ENCODE assay signal across 25 cellular contexts in genomic region chr14:72501439-72501838, GRCh38.
"Had no signal": no experiment of that assay in that cellular context is flagged by ENCODE, and none has a peak within 500 bp of the region (broad histone marks: within the 10 kb centered on the region; RNA-seq: fewer than 3 reads in every experiment).

No MANE protein-coding gene starts in this region.

- H2AFZ ChIP-seq: neural progenitor cell, parathyroid adenoma had no signal

- H3K27ac ChIP-seq: neural progenitor cell, ovary, parathyroid adenoma, psoas muscle, skin epidermis, spleen, stomach, thoracic aorta, transverse colon, upper lobe of right lung, vagina had no signal

- DNase-seq: naive thymus-derived CD4-positive, alpha-beta T cell; natural killer cell; occipital lobe; ovary; posterior cingulate gyrus; psoas muscle; right cardiac atrium; spleen; stimulated activated CD4-positive, alpha-beta T cell treated with anti-CD3 and anti-CD28 coated beads, Interleukin-12 subunit alpha, Interleukin-12 subunit beta, amount 100 ng/mL, for 4 hours; stimulated activated CD4-positive, alpha-beta T cell treated with anti-CD3 and anti-CD28 coated beads, Interleukin-1b, Interleukin-23, amount 100 ng/mL, for 48 hours; stimulated activated CD4-positive, alpha-beta T cell treated with anti-CD3 and anti-CD28 coated beads, Interleukin-4, amount 100 ng/mL, for 1 hour; stimulated activated naive B cell treated with anti-CD40 and anti-IgM and Interleukin-4, amounts not matched to agents 10 μg/mL and 1 μg/mL and 100 μg/mL, for 72 hours; stimulated activated naive CD4-positive, alpha-beta T cell treated with Interleukin-2 at 50 U/mL for 16 hours; stomach; tibial artery; transverse colon; upper lobe of right lung had no signal

- H3K9me3 ChIP-seq: ovary, psoas muscle, stomach, thoracic aorta, tibial artery, transverse colon, upper lobe of right lung, vagina had no signal

- H3K4me3 ChIP-seq: neural progenitor cell, ovary, psoas muscle, skin epidermis, smooth muscle cell, spleen, stomach, thoracic aorta, tibial artery, transverse colon, upper lobe of right lung, vagina had no signal

- H3K27me3 ChIP-seq: neural progenitor cell, ovary, spleen, tibial artery, transverse colon, upper lobe of right lung, vagina had no signal

- H3K4me2 ChIP-seq: neural progenitor cell, smooth muscle cell had no signal

- H3K4me1 ChIP-seq: neural progenitor cell, parathyroid adenoma, psoas muscle, spleen, stomach, transverse colon, upper lobe of right lung, vagina had no signal

- ATAC-seq: naive thymus-derived CD4-positive, alpha-beta T cell; natural killer cell; psoas muscle; right cardiac atrium; sciatic nerve; stimulated activated effector memory CD8-positive, alpha-beta T cell treated with anti-CD3 and anti-CD28 coated beads, Interleukin-12 subunit alpha, Interleukin-12 subunit beta, amount 100 ng/mL, for 72 hours; stimulated activated naive B cell treated with anti-CD40 and anti-IgM and Interleukin-4, amounts not matched to agents 10 μg/mL and 1 μg/mL and 100 μg/mL, for 72 hours; upper lobe of right lung had no signal

- H3K79me2 ChIP-seq: parathyroid adenoma had no signal

- H3K9ac ChIP-seq: neural progenitor cell, parathyroid adenoma had no signal

- H3K36me3 ChIP-seq: neural progenitor cell, ovary, spleen, stomach, thoracic aorta, tibial artery, transverse colon, upper lobe of right lung, vagina had no signal
